ENCODE assay signal across 9 cellular contexts in the genomic region with DNA sequence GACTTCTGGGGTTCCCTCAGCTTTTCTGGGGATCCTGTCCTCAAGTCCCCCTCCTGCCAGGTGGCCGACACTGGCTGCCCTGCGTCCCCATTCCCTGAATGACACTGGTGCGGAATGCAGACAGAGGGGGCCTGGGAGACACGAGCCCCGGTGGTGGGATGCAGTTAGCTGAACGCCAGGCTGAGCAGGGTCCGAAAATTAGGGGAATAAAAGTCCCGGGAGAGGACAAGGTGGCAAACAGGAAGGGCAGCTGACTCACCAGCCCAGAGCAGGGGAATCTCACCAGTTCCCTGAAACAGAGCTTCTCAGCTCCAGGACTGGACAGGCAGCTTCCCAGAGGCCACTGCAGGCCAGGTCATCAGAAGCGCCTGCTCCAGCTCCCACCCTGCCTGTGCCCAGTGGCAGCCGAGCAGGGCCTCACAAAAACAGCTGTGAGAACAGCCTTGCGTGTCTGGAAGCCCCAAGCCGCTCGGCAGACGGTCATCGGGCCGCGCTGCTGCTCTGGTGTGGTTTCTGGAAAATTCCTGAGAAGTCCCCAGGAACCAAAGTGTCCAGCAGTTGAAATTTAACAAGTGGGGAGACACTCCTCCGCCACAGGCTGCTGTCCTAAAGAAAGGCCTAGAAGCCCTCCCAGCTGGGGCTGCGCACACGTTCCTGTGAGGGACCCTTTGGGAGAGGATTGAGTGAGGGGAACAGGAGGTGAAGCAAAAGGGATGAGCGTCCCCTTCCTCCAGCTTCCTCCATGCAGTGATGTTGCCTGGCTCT. TPM values are rescaled to one million over a fixed set of nuclear protein-coding genes. Genes with fewer than 3 reads are reported as not detected.
DNase-seq lines count a peak whose midpoint lies in the region; ATAC-seq and TF ChIP-seq lines count a peak whose summit lies in the region.
"Had no signal": no experiment of that assay in that cellular context is flagged by ENCODE, and none has a peak within 500 bp of the region (broad histone marks: within the 10 kb centered on the region; RNA-seq: fewer than 3 reads in every experiment).

No MANE protein-coding gene starts in this region.

- no peaks in the 10 kb centered on the region for H3K36me3 ChIP-seq in Peyer's patch
- H3K36me3 ChIP-seq in esophagus (ENCODE audit: control insufficient read depth in 2 of 2, insufficient read depth in 2 of 2, low read length in 1 of 2), result no peaks in the 10 kb centered on the region
- no peaks in the 10 kb centered on the region for H3K36me3 ChIP-seq in prostate gland

- H3K27me3 ChIP-seq in Peyer's patch, result no peaks in the 10 kb centered on the region
- H3K27me3 ChIP-seq in esophagus (ENCODE audit: control insufficient read depth in 1 of 2, insufficient read depth in 2 of 2, low read length in 2 of 2), result no peaks in the 10 kb centered on the region
- no peaks in the 10 kb centered on the region for H3K27me3 ChIP-seq in prostate gland (replicated peaks; ENCODE audit: insufficient read depth)

- H3K4me1 ChIP-seq in Peyer's patch (peaks cover 3 to 11% (median 9%) of the 10 kb centered on the region in 4 donors), esophagus (ENCODE audit: control insufficient read depth in 2 of 2, insufficient read depth in 2 of 2, low read length in 1 of 2) (peaks cover 4% of the 10 kb centered on the region in 2 donors), prostate gland (replicated peaks) (no peaks in the 10 kb centered on the region)

- peak overlapping the region in 3 of 4 donors; percentile 10 to 45 (median 35) for H3K27ac ChIP-seq in Peyer's patch
- peak overlapping the region; percentile 35 to 56 for H3K27ac ChIP-seq in esophagus (ENCODE audit: low read depth in 2 of 2, low read length in 1 of 2)
- no peak overlapping the region for H3K27ac ChIP-seq in prostate gland

- no peak for TF ChIP-seq POLR2A in Peyer's patch (IDR thresholded peaks at IDR 0.05)
- no peak for TF ChIP-seq POLR2A in prostate gland (IDR thresholded peaks at IDR 0.05)

- WGBS in esophagus, 2 donors, result 78 to 79% methylated on average over 21 of the region's 21 CpGs
- WGBS in prostate gland, result 81% methylated on average over 21 of the region's 21 CpGs

- no peak for TF ChIP-seq CTCF in Peyer's patch (IDR thresholded peaks at IDR 0.05)
- no peak for TF ChIP-seq CTCF in prostate gland (IDR thresholded peaks at IDR 0.05)
- TF ChIP-seq CTCF in GM20000 (IDR thresholded peaks at IDR 0.05; ENCODE audit: extremely low read depth, missing control alignments), result no peak

- DNase-seq in EL (peak; percentile 94), Peyer's patch (peak in 2 of 3 donors; percentile 13 to 42), prostate gland (ENCODE audit: low spot score) (peak; percentile 2), NOMO-1 (lab: John Stamatoyannopoulos, UW; ENCODE audit: unreplicated experiment in 2 of 2) (no peak), GM20000 (ENCODE audit: low spot score) (no peak), NCI-H187 treated with DMSO at 0.1 percent for 48 hours (lab: John Stamatoyannopoulos, UW) (no peak)
- DNase-seq: T1000 had no signal

- ATAC-seq in GM21529 (IDR thresholded peaks at IDR 0.05; ENCODE audit: unreplicated experiment), result no peak

- H3K9me3 ChIP-seq in Peyer's patch, result no peaks in the 10 kb centered on the region
- no peaks in the 10 kb centered on the region for H3K9me3 ChIP-seq in esophagus (ENCODE audit: control insufficient read depth in 2 of 2, insufficient read depth in 1 of 2, low read depth in 1 of 2, low read length in 1 of 2)
- H3K9me3 ChIP-seq in prostate gland, result no peaks in the 10 kb centered on the region

- H3K4me3 ChIP-seq in Peyer's patch (no peak overlapping the region), esophagus (ENCODE audit: low read depth in 1 of 2, low read length in 2 of 2) (no peak overlapping the region), prostate gland (no peak overlapping the region)

- intact Hi-C loops in prostate gland (cut with DNase I), result no loop called here

RNA-seq across cellular contexts. Expression of a gene that starts 47.6 kb away (rescaled TPM):
- total RNA-seq in Peyer's patch (100 to 1,000 TPM in 3 of 4 donors, 10 to 100 TPM in 1; 74.3 to 201 (median 141) TPM), prostate gland (10 to 100 TPM; 44.3 to 79.7 TPM)
- 10 to 100 TPM; 40.3 to 49.1 TPM for polyA plus RNA-seq in esophagus

Comparison
In these comparisons a context has a peak if more than half of its experiments do, and no peak if none do; other contexts are left out.
1. DNase-seq: peak in EL (single experiment), Peyer's patch (2 of 3) and prostate gland (single experiment); none in NOMO-1 (0 of 2), GM20000 (single experiment) and NCI-H187 treated with DMSO at 0.1 percent for 48 hours (single experiment).
2. H3K27ac ChIP-seq: peak in Peyer's patch (3 of 4) and esophagus (2 of 2); none in prostate gland (0 of 2).